9 cellular contexts compared by ENCODE assay signal in the genomic region with DNA sequence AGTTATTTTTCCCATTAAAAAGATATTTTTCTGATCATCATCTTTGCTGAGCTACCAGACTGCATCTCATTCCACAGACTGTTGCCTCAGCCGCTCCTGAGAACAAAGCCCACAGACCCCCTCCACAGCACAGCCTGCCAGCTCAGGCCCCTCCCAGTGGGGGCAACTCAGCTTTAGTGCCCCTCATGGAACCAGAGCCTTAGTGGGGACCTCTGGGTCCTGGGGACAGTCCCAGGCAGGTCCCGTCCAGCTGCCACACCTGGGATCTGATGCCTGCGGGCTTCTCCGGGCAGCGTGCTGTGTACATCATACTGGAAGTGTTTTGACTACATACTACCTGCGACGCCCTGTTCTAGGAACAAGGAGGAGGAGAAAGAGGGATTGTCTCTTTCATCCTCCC.
"Had no signal": no experiment of that assay in that cellular context is flagged by ENCODE, and none has a peak within 500 bp of the region (broad histone marks: within the 10 kb centered on the region; RNA-seq: fewer than 3 reads in every experiment).

No MANE protein-coding gene starts in this region.

- H3K36me3 ChIP-seq: HAP-1 had no signal

- H3K4me1 Mint-ChIP-seq: GM23338, H9 had no signal

- ATAC-seq: GM23338, HCT116 had no signal

- H3K9me3 Mint-ChIP-seq: GM23338, H9, HFFc6 had no signal

- DNase-seq: GM23248, GOT3, H7, H9, HCEC 1CT, HFFc6 had no signal

- H3K9me3 ChIP-seq: HAP-1 had no signal

- H3K4me1 ChIP-seq: HAP-1 had no signal

- H3K4me3 Mint-ChIP-seq: GM23338, H9, HFFc6 had no signal

- H3K4me2 ChIP-seq: GM23338 had no signal

- H3K27ac ChIP-seq: GM23248 had no signal

- H2AFZ ChIP-seq: GM23248, GM23338 had no signal

- H3K27ac Mint-ChIP-seq: GM23338, HFFc6 had no signal

- H3K4me3 ChIP-seq: GM23248, GM23338, HAP-1 had no signal

- H3K9ac ChIP-seq: GM23248 had no signal
